ENCODE assay signal across 8 cellular contexts in the genomic region with DNA sequence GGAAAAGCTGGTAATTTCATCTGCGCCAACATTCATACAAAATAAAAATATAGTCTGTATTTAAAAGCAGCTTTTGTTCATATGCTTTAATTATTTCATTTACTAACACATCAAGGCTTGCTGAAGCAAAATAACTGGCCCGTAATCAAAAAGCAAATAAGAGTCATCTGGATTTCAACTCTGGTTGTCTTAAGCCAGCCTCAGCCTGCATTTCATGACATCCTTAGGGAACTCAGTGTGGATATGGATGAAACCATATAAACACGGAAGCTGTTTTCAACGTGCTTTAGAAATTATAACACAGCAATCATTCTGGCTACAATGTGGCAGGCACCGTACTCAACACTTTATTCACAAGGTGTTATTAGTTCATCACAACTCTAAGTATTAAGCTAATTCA. TPM values are rescaled to one million over a fixed set of nuclear protein-coding genes. Genes with fewer than 3 reads are reported as not detected.
A peak's percentile ranks its signal among the peaks of the same experiment; 100 is the strongest.
DNase-seq lines count a peak whose midpoint lies in the region; ATAC-seq lines count a peak whose summit lies in the region.

No MANE protein-coding gene starts in this region.

- H3K9ac ChIP-seq in HUES64 (ENCODE audit: low read depth, low read length), result peak overlapping the region; percentile 93
- peak overlapping the region; percentile 80 for H3K9ac ChIP-seq in mucosa of stomach (ENCODE audit: low read length)

- H3K27me3 ChIP-seq in HUES64 (ENCODE audit: insufficient read depth, low read length) (no peaks in the 10 kb centered on the region; the same call in 1 of the 2 replicates), mucosa of stomach (ENCODE audit: control insufficient read depth, insufficient read depth, low read length) (no peaks in the 10 kb centered on the region)

- ATAC-seq in GM19455 (IDR thresholded peaks at IDR 0.05; ENCODE audit: unreplicated experiment) (no peak), HG02981 (IDR thresholded peaks at IDR 0.05; ENCODE audit: unreplicated experiment) (no peak)

- peak; percentile 12 for DNase-seq in AG08396 (ENCODE audit: low spot score)
- DNase-seq in cerebellum (ENCODE audit: low spot score), result peak; percentile 8
- no peak for DNase-seq in stimulated activated naive CD4-positive, alpha-beta T cell treated with Interleukin-2 at 50 U/mL for 16 hours (lab: John Stamatoyannopoulos, UW)
- DNase-seq in SIG-M5 treated with dmso at 0.1 percent for 504 hours (lab: John Stamatoyannopoulos, UW; ENCODE audit: unreplicated experiment), result no peak

- 23% methylated on average over 4 of the region's 5 CpGs for WGBS in HUES64

- H3K36me3 ChIP-seq in HUES64 (ENCODE audit: insufficient read depth, low read length) (no peaks in the 10 kb centered on the region), mucosa of stomach (ENCODE audit: control insufficient read depth, insufficient read depth, low read length) (no peaks in the 10 kb centered on the region)

- H3K9me3 ChIP-seq in HUES64 (ENCODE audit: insufficient read depth, low read depth, low read length), result no peaks in the 10 kb centered on the region
- no peaks in the 10 kb centered on the region for H3K9me3 ChIP-seq in mucosa of stomach (ENCODE audit: control insufficient read depth, low read length)

- H3K27ac ChIP-seq in HUES64 (ENCODE audit: low read depth, low read length), result no peak overlapping the region

- H3K4me3 ChIP-seq in HUES64 (ENCODE audit: low read length) (peak overlapping the region; percentile 98), mucosa of stomach (ENCODE audit: low read length) (peak overlapping the region; percentile 80)

- H3K4me1 ChIP-seq in HUES64 (ENCODE audit: insufficient read depth, low read length), result peaks cover 9% of the 10 kb centered on the region; the same call in 1 of the 2 replicates
- H3K4me1 ChIP-seq in mucosa of stomach (ENCODE audit: control insufficient read depth, insufficient read depth, low read length), result no peaks in the 10 kb centered on the region

RNA-seq across cellular contexts. Expression of gene COX16, which starts 0.9 kb away (rescaled TPM):
- polyA plus RNA-seq in HUES64 (2013, experiment 1 of 2), result 55.2 TPM
- polyA plus RNA-seq in HUES64 (2013, experiment 2 of 2), result 51.2 TPM
- total RNA-seq in cerebellum, result 28.9 TPM

RNA-seq across cellular contexts. Expression of gene SYNJ2BP, which starts 58.3 kb away (rescaled TPM):
- 15.7 TPM for polyA plus RNA-seq in HUES64 (2013, experiment 1 of 2)
- polyA plus RNA-seq in HUES64 (2013, experiment 2 of 2), result 14.1 TPM
- total RNA-seq in cerebellum, result 26.2 TPM

Comparison
In these comparisons a context has a peak if more than half of its experiments do, and no peak if none do; other contexts are left out.
1. DNase-seq: peak in AG08396 (single experiment) and cerebellum (single experiment); none in stimulated activated naive CD4-positive, alpha-beta T cell treated with Interleukin-2 at 50 U/mL for 16 hours (single experiment) and SIG-M5 treated with dmso at 0.1 percent for 504 hours (single experiment).